In genomic region chr11:47050284-47050683, GRCh38 we compare ENCODE assay signal across 27 cellular contexts.
DNase-seq lines count a peak whose midpoint lies in the region; ATAC-seq, FAIRE-seq and TF ChIP-seq lines count a peak whose summit lies in the region.
"Had no signal": no experiment of that assay in that cellular context is flagged by ENCODE, and none has a peak within 500 bp of the region (broad histone marks: within the 10 kb centered on the region; RNA-seq: fewer than 3 reads in every experiment).

No MANE protein-coding gene starts in this region.

- no peaks in the 10 kb centered on the region for H3K9me3 Mint-ChIP-seq in CD4-positive, alpha-beta T cell
- H3K9me3 Mint-ChIP-seq: CD8-positive, alpha-beta T cell had no signal

- H3K27ac ChIP-seq in HepG2 (ENCODE audit: extremely low read length, insufficient read depth, low read length) = no peak overlapping the region
- H3K27ac ChIP-seq in right lobe of liver = no peak overlapping the region
- no peak overlapping the region for H3K27ac ChIP-seq in HEK293 (ENCODE audit: extremely low read depth, low read depth, low read length)
- H3K27ac ChIP-seq in K562 (ENCODE audit: extremely low read depth, low read depth, low read length) = no peak overlapping the region
- no peak overlapping the region for H3K27ac ChIP-seq in CD4-positive, alpha-beta T cell (ENCODE audit: low read depth, low read length)
- H3K27ac ChIP-seq: BLaER1 had no signal

- H3K4me1 Mint-ChIP-seq in CD4-positive, alpha-beta T cell (ENCODE audit: low read depth) = no peaks in the 10 kb centered on the region
- H3K4me1 Mint-ChIP-seq: CD14-positive monocyte had no signal

- H3K4me1 ChIP-seq in HepG2 (ENCODE audit: insufficient read depth, low read length) (no peaks in the 10 kb centered on the region), right lobe of liver (no peaks in the 10 kb centered on the region), HEK293 (ENCODE audit: control insufficient read depth, insufficient read depth, low read length) (no peaks in the 10 kb centered on the region), K562 (replicated peaks in 1 of 2; ENCODE audit: control insufficient read depth in 2 of 2, insufficient read depth in 2 of 2, low read length in 2 of 2) (no peaks in the 10 kb centered on the region; a peak in 1 of 5 replicates)
- H3K4me1 ChIP-seq: BE2C, BLaER1 had no signal

- H3K36me3 ChIP-seq in HepG2 (replicated peaks in 1 of 2; ENCODE audit: control insufficient read depth in 1 of 2, insufficient read depth in 2 of 2, low read length in 2 of 2) (0 out of 5 replicates have a peak, but pooled peaks cover 0 to 1% of the 10 kb centered on the region in 2 experiments), right lobe of liver (no peaks in the 10 kb centered on the region), HEK293 (ENCODE audit: control insufficient read depth in 2 of 2, insufficient read depth in 1 of 2, low read length in 2 of 2) (no peaks in the 10 kb centered on the region; a peak in 1 of 3 replicates), K562 (ENCODE audit: control insufficient read depth, insufficient read depth, low read length) (no peaks in the 10 kb centered on the region)
- H3K36me3 ChIP-seq: BE2C had no signal

- no peak overlapping the region for H3K27ac Mint-ChIP-seq in CD4-positive, alpha-beta T cell
- H3K27ac Mint-ChIP-seq: CD14-positive monocyte; CD4-positive, CD25-positive, alpha-beta regulatory T cell; CD8-positive, alpha-beta T cell had no signal

- in situ Hi-C loops in HepG2 (cut with HindIII; ENCODE audit: extremely low pct_ligation_motif_present, low pct_unique_long_range_greater_than_20kb) = no loop called here
- in situ Hi-C loops in K562 (cut with MboI) = no loop called here

- POLR2A ChIA-PET in HepG2 (lab: Yijun Ruan, JAX) (no interaction called here), HEK293 (lab: Yijun Ruan, JAX) (no interaction called here), K562 (lab: Yijun Ruan, JAX) (interaction anchor here (1.4 kb wide), 1 partner anchor 12 kb away, joined by 4 read pairs; no protein-coding TSS in a partner anchor)
- POLR2A ChIA-PET in CD4-positive, alpha-beta T cell (lab: Charles Lee) = no interaction called here

- H3K4me2 ChIP-seq in HepG2 (ENCODE audit: low read depth, low read length) (no peak overlapping the region), K562 (ENCODE audit: insufficient read depth, low read length) (no peak overlapping the region)
- H3K4me2 ChIP-seq: BLaER1 had no signal

- H3K4me3 ChIP-seq in HepG2 (replicated peaks in 1 of 3; ENCODE audit: insufficient read depth in 1 of 3, low read depth in 2 of 3, low read length in 3 of 3) (no peak overlapping the region), right lobe of liver (no peak overlapping the region), HEK293 (ENCODE audit: low read depth, low read length) (no peak overlapping the region), K562 (no peak overlapping the region)
- H3K4me3 ChIP-seq: BLaER1, GM12878 had no signal

- no peak overlapping the region for H3K4me3 Mint-ChIP-seq in CD4-positive, alpha-beta T cell
- H3K4me3 Mint-ChIP-seq: CD14-positive monocyte; CD4-positive, CD25-positive, alpha-beta regulatory T cell; CD8-positive, alpha-beta T cell had no signal

- 100% methylated on average over 1 of the region's 1 CpG for WGBS in HepG2 (ENCODE audit: low lambda C conversion rate)
- 82% methylated on average over 1 of the region's 1 CpG for WGBS in right lobe of liver (ENCODE audit: insufficient coverage, low coverage, low lambda C conversion rate, missing lambda C conversion rate)
- 73% methylated on average over 1 of the region's 1 CpG for WGBS in K562 (ENCODE audit: insufficient coverage, low coverage, missing lambda C conversion rate)

- intact Hi-C loops in HepG2 (cut with micrococcal nuclease; ENCODE audit: unreplicated experiment) (no loop called here), right lobe of liver (cut with DNase I) (no loop called here), K562 (cut with micrococcal nuclease) (no loop called here)
- intact Hi-C loops in CD4-positive, alpha-beta T cell (cut with DNase I, micrococcal nuclease) = no loop called here

- BruUV-seq in HepG2 (replicated peaks; lab: Mats Ljungman, UMichigan) = no TSS peak
- no TSS peak for BruUV-seq in K562 (replicated peaks; lab: Mats Ljungman, UMichigan)

- H3K9ac ChIP-seq in HepG2 (ENCODE audit: insufficient read depth, low read depth, low read length) (no peak overlapping the region), K562 (ENCODE audit: insufficient read depth in 1 of 2, low read depth in 2 of 2, low read length in 2 of 2) (no peak overlapping the region)
- H3K9ac ChIP-seq: BLaER1 had no signal

- TF ChIP-seq RAD21 in HepG2 (CRISPR knock-in tag; IDR thresholded peaks at IDR 0.05) = no peak
- TF ChIP-seq RAD21 in K562 (CRISPR knock-in tag; conservative IDR thresholded peaks at IDR 0.05 in 1 of 2, IDR thresholded peaks at IDR 0.05 in 1 of 2) = no peak

- no peak for TF ChIP-seq CTCF in HepG2 (CRISPR knock-in tag; IDR thresholded peaks at IDR 0.05)
- TF ChIP-seq CTCF in right lobe of liver (IDR thresholded peaks at IDR 0.05) = no peak
- no peak for TF ChIP-seq CTCF in HEK293 (tag by site-specific recombination; IDR thresholded peaks at IDR 0.05)
- no peak for TF ChIP-seq CTCF in K562 (IDR thresholded peaks at IDR 0.05 in 2 of 3, conservative IDR thresholded peaks at IDR 0.05 in 1 of 3; ENCODE audit: insufficient read depth in 2 of 3, low read depth in 1 of 3, low read length in 3 of 3)
- no peak for TF ChIP-seq CTCF in CD4-positive, alpha-beta T cell (IDR thresholded peaks at IDR 0.05)

- no peaks in the 10 kb centered on the region for H3K27me3 ChIP-seq in HepG2 (ENCODE audit: control insufficient read depth in 1 of 2, insufficient read depth in 2 of 2, low read length in 2 of 2)
- no peaks in the 10 kb centered on the region for H3K27me3 ChIP-seq in right lobe of liver
- H3K27me3 ChIP-seq in K562 (ENCODE audit: control insufficient read depth in 2 of 2, insufficient read depth in 2 of 2, low read length in 2 of 2) = no peaks in the 10 kb centered on the region
- no peaks in the 10 kb centered on the region for H3K27me3 ChIP-seq in CD4-positive, alpha-beta T cell (ENCODE audit: control insufficient read depth, insufficient read depth, low read length)
- H3K27me3 ChIP-seq: BE2C, BLaER1 had no signal

- CTCF ChIA-PET in HepG2 (lab: Yijun Ruan, JAX; ENCODE audit: low intra/inter-chr PET ratio, low total read pairs) = no interaction called here
- CTCF ChIA-PET in HEK293 (lab: Yijun Ruan, JAX) = interaction anchor here (0.5 to 0.8 kb wide), 2 partner anchors 29 to 108 kb away, joined by 3 read pairs; no protein-coding TSS in a partner anchor
- CTCF ChIA-PET in K562 (lab: Yijun Ruan, JAX; ENCODE audit: low intra/inter-chr PET ratio) = no interaction called here
- CTCF ChIA-PET in CD4-positive, alpha-beta T cell (lab: Charles Lee) = no interaction called here

- FAIRE-seq in HepG2 (lab: Jason Lieb, UNC) = no peak
- no peak for FAIRE-seq in K562 (lab: Jason Lieb, UNC)
- FAIRE-seq: A204.1, GM12878, GM18507 had no signal

- H2AFZ ChIP-seq in HepG2 (ENCODE audit: low read length) (no peak overlapping the region), K562 (ENCODE audit: low read depth, low read length) (no peak overlapping the region)

- TF ChIP-seq EP300 in HepG2 (IDR thresholded peaks at IDR 0.05; ENCODE audit: low read depth in 2 of 2, low read length in 2 of 2) (no peak), HepG2 (CRISPR knock-in tag; IDR thresholded peaks at IDR 0.05; ENCODE audit: borderline replicate concordance) (no peak), K562 (IDR thresholded peaks at IDR 0.05; ENCODE audit: low read length) (no peak)

- no peaks in the 10 kb centered on the region for H3K79me2 ChIP-seq in HepG2 (ENCODE audit: insufficient read depth, low read length)
- no peaks in the 10 kb centered on the region for H3K79me2 ChIP-seq in K562 (ENCODE audit: control insufficient read depth, insufficient read depth, low read length)

- H3K9me1 ChIP-seq in K562 (ENCODE audit: control insufficient read depth, insufficient read depth, low read length) = no peaks in the 10 kb centered on the region

- ATAC-seq in HepG2 = no peak
- ATAC-seq in right lobe of liver = no peak
- ATAC-seq in K562 = no peak
- ATAC-seq in GM21360 (IDR thresholded peaks at IDR 0.05; ENCODE audit: unreplicated experiment) = no peak
- no peak for ATAC-seq in CD4-positive, alpha-beta T cell (ENCODE audit: poor library complexity)
- ATAC-seq: CD8-positive, alpha-beta T cell; GM12878 had no signal

- DNase-seq in HepG2 (ENCODE audit: low spot score) (no peak), right lobe of liver (no peak), K562 (ENCODE audit: extremely low read depth in 1 of 4, low spot score in 3 of 4) (no peak), NCI-H510A (lab: John Stamatoyannopoulos, UW) (no peak)
- no peak for DNase-seq in CD4-positive, alpha-beta T cell
- DNase-seq: 8988T; ACHN; BE2C; C1 segment of cervical spinal cord; Caco-2; Calu3; CD4-positive, CD25-positive, alpha-beta regulatory T cell; CD8-positive, alpha-beta T cell; DMS 273 treated with DMSO at 0.1 percent for 48 hours; DMS153; DMS53; DMS79; DND-41; EL; GDM1 had no signal

- peaks cover 25% of the 10 kb centered on the region for H3K36me3 Mint-ChIP-seq in CD4-positive, alpha-beta T cell (ENCODE audit: low read depth)

- H3K27me3 Mint-ChIP-seq in CD4-positive, alpha-beta T cell = no peaks in the 10 kb centered on the region
- H3K27me3 Mint-ChIP-seq: CD4-positive, CD25-positive, alpha-beta regulatory T cell had no signal

- H4K20me1 ChIP-seq in HepG2 (ENCODE audit: insufficient read depth, low read length) (no peaks in the 10 kb centered on the region), K562 (replicated peaks; ENCODE audit: control insufficient read depth, insufficient read depth, low read length) (no peaks in the 10 kb centered on the region)
- H4K20me1 ChIP-seq: BLaER1 had no signal

- H3K9me3 ChIP-seq in HepG2 (ENCODE audit: low read length) (no peaks in the 10 kb centered on the region), right lobe of liver (no peaks in the 10 kb centered on the region), HEK293 (ENCODE audit: control insufficient read depth, insufficient read depth, low read depth, low read length) (no peaks in the 10 kb centered on the region), K562 (replicated peaks; ENCODE audit: control insufficient read depth, insufficient read depth, low read depth, low read length) (no peaks in the 10 kb centered on the region)
- no peaks in the 10 kb centered on the region for H3K9me3 ChIP-seq in CD4-positive, alpha-beta T cell (ENCODE audit: control insufficient read depth, low read length)
- H3K9me3 ChIP-seq: BE2C, Caco-2 had no signal

- TF ChIP-seq POLR2A in HepG2 (IDR thresholded peaks at IDR 0.05; ENCODE audit: insufficient read depth in 1 of 2, low read depth in 2 of 2, low read length in 2 of 2) (no peak), right lobe of liver (IDR thresholded peaks at IDR 0.05) (no peak), K562 (conservative IDR thresholded peaks at IDR 0.05) (no peak)

TF ChIP-seq in HEK293, 187 proteins besides CTCF, POLR2A, EP300 and RAD21 (continues in another document):
- TF ChIP-seq ZXDB (tag by site-specific recombination; IDR thresholded peaks at IDR 0.05) = no peak
- TF ChIP-seq ZNF664 (tag by site-specific recombination; IDR thresholded peaks at IDR 0.05) = peak; percentile 93
- TF ChIP-seq SP7 (tag by site-specific recombination; IDR thresholded peaks at IDR 0.05) = no peak

TF ChIP-seq in K562, 482 proteins besides CTCF, POLR2A, EP300 and RAD21 (continues in another document):
- peak; percentile 88 for TF ChIP-seq RBM25 (IDR thresholded peaks at IDR 0.05; ENCODE audit: low read depth, low read length, severe bottlenecking)
- peak; percentile 86 for TF ChIP-seq BCOR (IDR thresholded peaks at IDR 0.05)

Comparison
In these comparisons a context has a peak if more than half of its experiments do, and no peak if none do; other contexts are left out.
1. Of the 241 proteins assayed by ChIP-seq in both HepG2 and K562: peak only in HepG2: none; only in K562: ADNP; in both: none; in neither: 239; mixed calls (peak in some experiments, not most) for 1.